Comparison of ENCODE assay signal across 18 cellular contexts in the genomic region with DNA sequence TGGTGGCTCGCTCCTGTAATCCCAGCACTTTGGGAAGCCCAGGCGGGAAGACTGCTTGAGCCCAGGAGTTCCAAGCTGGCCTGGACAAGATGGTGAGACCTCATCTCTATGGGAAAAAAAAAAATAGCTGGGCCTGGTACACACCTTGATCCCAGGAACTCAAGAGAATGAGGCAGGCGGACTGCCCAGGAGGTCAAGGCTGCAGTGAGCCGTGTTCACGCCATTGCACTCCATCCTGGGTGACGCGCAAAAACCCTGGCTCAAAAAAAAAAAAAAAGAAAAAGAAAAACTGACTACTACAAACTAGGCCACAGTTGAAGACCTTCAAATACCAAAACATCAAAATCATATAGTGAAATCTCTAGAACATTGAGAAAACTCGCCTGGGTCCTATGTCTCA. TPM values are rescaled to one million over a fixed set of nuclear protein-coding genes. Genes with fewer than 3 reads are reported as not detected.
DNase-seq lines count a peak whose midpoint lies in the region; ATAC-seq and TF ChIP-seq lines count a peak whose summit lies in the region.
"Had no signal": no experiment of that assay in that cellular context is flagged by ENCODE, and none has a peak within 500 bp of the region (broad histone marks: within the 10 kb centered on the region; RNA-seq: fewer than 3 reads in every experiment).

No MANE protein-coding gene starts in this region.

- no peaks in the 10 kb centered on the region for H3K27me3 ChIP-seq in right atrium auricular region
- no peaks in the 10 kb centered on the region for H3K27me3 ChIP-seq in upper lobe of right lung

- H3K27ac Mint-ChIP-seq in neural crest cell (ENCODE audit: unreplicated experiment) = no peak overlapping the region
- H3K27ac Mint-ChIP-seq: B cell; CD4-positive, alpha-beta T cell had no signal

- H3K36me3 ChIP-seq in right atrium auricular region (peaks cover 24% of the 10 kb centered on the region), upper lobe of right lung (peaks cover 40% of the 10 kb centered on the region)

- H3K4me1 ChIP-seq in right atrium auricular region (peaks cover 0 to 22% of the 10 kb centered on the region in 2 donors), upper lobe of right lung (peaks cover 23% of the 10 kb centered on the region)

- TF ChIP-seq CTCF in right atrium auricular region (IDR thresholded peaks at IDR 0.05) (no peak), neural crest cell (conservative IDR thresholded peaks at IDR 0.05) (no peak), upper lobe of right lung (IDR thresholded peaks at IDR 0.05) (no peak)

- H3K9me3 ChIP-seq in right atrium auricular region (no peaks in the 10 kb centered on the region), upper lobe of right lung (no peaks in the 10 kb centered on the region)

- peaks cover 5% of the 10 kb centered on the region for H3K36me3 Mint-ChIP-seq in neural crest cell (ENCODE audit: low read depth)

- H3K9me3 Mint-ChIP-seq in neural crest cell = no peaks in the 10 kb centered on the region
- H3K9me3 Mint-ChIP-seq: CD4-positive, alpha-beta T cell had no signal

- peak overlapping the region; percentile 19 for H3K4me3 Mint-ChIP-seq in neural crest cell
- H3K4me3 Mint-ChIP-seq: B cell had no signal

- H3K27ac ChIP-seq in right atrium auricular region = no peak overlapping the region
- no peak overlapping the region for H3K27ac ChIP-seq in upper lobe of right lung
- H3K27ac ChIP-seq: GM23248 had no signal

- DNase-seq in Right ventricle myocardium superior = peak; percentile 6
- DNase-seq in right atrium auricular region (ENCODE audit: low spot score) = no peak
- peak; percentile 10 for DNase-seq in islet precursor cell
- DNase-seq in neural crest cell (ENCODE audit: low read depth, low spot score) = no peak
- peak; percentile 9 for DNase-seq in upper lobe of right lung
- DNase-seq in NCI-H1048 (lab: John Stamatoyannopoulos, UW) = no peak
- DNase-seq in NCI-H82 treated with DMSO at 0.1 percent for 48 hours (lab: John Stamatoyannopoulos, UW; ENCODE audit: unreplicated experiment) = no peak
- DNase-seq in DMS153 treated with DMSO at 0.1 percent for 48 hours (lab: John Stamatoyannopoulos, UW; ENCODE audit: unreplicated experiment) = no peak
- DNase-seq: ACHN; C1 segment of cervical spinal cord; Calu3; CD4-positive, alpha-beta T cell; DMS 273 treated with DMSO at 0.1 percent for 48 hours; DMS79; EL; GM23248; H7 had no signal

- H3K4me1 Mint-ChIP-seq in neural crest cell = peaks cover 17% of the 10 kb centered on the region

- intact Hi-C loops in Right ventricle myocardium superior (cut with DNase I) (no loop called here), upper lobe of right lung (cut with DNase I) (no loop called here)

- H3K4me3 ChIP-seq in right atrium auricular region (no peak overlapping the region), upper lobe of right lung (no peak overlapping the region)
- H3K4me3 ChIP-seq: GM23248 had no signal

- H3K27me3 Mint-ChIP-seq in neural crest cell (ENCODE audit: low read depth) = no peaks in the 10 kb centered on the region
- H3K27me3 Mint-ChIP-seq: B cell; CD4-positive, alpha-beta T cell had no signal

- ATAC-seq in Right ventricle myocardium superior (ENCODE audit: poor library complexity) = no peak
- no peak for ATAC-seq in upper lobe of right lung

RNA-seq across cellular contexts. Expression of a gene that starts 3.9 kb away (rescaled TPM):
- total RNA-seq in Right ventricle myocardium superior = 14.7 TPM
- total RNA-seq in right atrium auricular region = 10 to 100 TPM; 20.9 to 24.6 TPM
- total RNA-seq in neural crest cell = 47.3 and 52.7 TPM in 2 replicates
- total RNA-seq in upper lobe of right lung = 24.1 TPM

RNA-seq across cellular contexts. Expression of a gene that starts 7.4 kb away (rescaled TPM):
- total RNA-seq in Right ventricle myocardium superior = 9.9 TPM
- total RNA-seq in right atrium auricular region = 1 to 10 TPM; 6.6 to 9.1 TPM
- total RNA-seq in neural crest cell = 18.4 and 22.4 TPM in 2 replicates
- total RNA-seq in upper lobe of right lung = 22.2 TPM

RNA-seq across cellular contexts. Expression of a gene that starts 31.8 kb away (rescaled TPM):
- total RNA-seq in Right ventricle myocardium superior = 4.6 TPM
- 1 to 10 TPM; 3.8 to 4.3 TPM for total RNA-seq in right atrium auricular region
- 39.0 and 44.9 TPM in 2 replicates for total RNA-seq in neural crest cell
- total RNA-seq in upper lobe of right lung = 35.4 TPM

Comparison
In these comparisons a context has a peak if more than half of its experiments do, and no peak if none do; other contexts are left out.
1. DNase-seq: peak in Right ventricle myocardium superior (single experiment), islet precursor cell (single experiment) and upper lobe of right lung (single experiment); none in right atrium auricular region (single experiment), neural crest cell (single experiment), NCI-H1048 (single experiment), NCI-H82 treated with DMSO at 0.1 percent for 48 hours (single experiment) and DMS153 treated with DMSO at 0.1 percent for 48 hours (single experiment).